34 cellular contexts compared by ENCODE assay signal in the genomic region with DNA sequence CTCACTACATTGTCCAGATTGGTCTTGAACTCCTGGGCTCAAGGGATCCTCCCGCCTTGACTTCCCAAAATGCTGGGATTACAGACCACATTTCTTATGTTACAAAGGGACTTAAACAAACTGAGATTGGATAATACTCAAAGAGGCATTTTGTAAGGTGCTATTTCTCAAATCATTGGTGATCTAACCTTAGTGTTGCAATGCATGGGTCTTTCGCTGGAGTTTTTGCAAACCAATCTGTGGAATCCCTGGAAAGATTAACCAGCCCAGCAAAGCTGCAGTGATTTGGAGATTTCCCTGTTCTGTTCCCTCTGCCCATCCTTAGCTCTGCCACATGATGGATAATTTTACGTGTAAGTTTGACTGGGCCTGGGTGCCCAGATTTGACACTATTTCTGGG. TPM values are rescaled to one million over a fixed set of nuclear protein-coding genes. Genes with fewer than 3 reads are reported as not detected.
"Had no signal": no experiment of that assay in that cellular context is flagged by ENCODE, and none has a peak within 500 bp of the region (broad histone marks: within the 10 kb centered on the region; RNA-seq: fewer than 3 reads in every experiment).

No MANE protein-coding gene starts in this region.

- ATAC-seq: activated CD4-positive, alpha-beta T cell treated with anti-CD3 and anti-CD28 coated beads for 36 hours; activated CD8-positive, alpha-beta memory T cell treated with anti-CD3 and anti-CD28 coated beads, Interleukin-2, amount 10 ng/mL, durations not matched to agents 7 days and 5 days; activated CD8-positive, alpha-beta T cell treated with anti-CD3 and anti-CD28 coated beads, Interleukin-2, amount 10 ng/mL, durations not matched to agents 7 days and 5 days; activated naive CD4-positive, alpha-beta T cell treated with anti-CD3 and anti-CD28 coated beads, Interleukin-2, amount 50 U/mL, for 72 hours; effector memory CD8-positive, alpha-beta T cell; foreskin keratinocyte; gastrocnemius medialis; heart left ventricle had no signal

- H3K36me3 ChIP-seq: brain microvascular endothelial cell, esophagus muscularis mucosa, gastrocnemius medialis, heart left ventricle had no signal

- H3K4me3 Mint-ChIP-seq: activated CD4-positive, alpha-beta memory T cell treated with anti-CD3 and anti-CD28 coated beads for 36 hours; activated CD4-positive, alpha-beta T cell treated with anti-CD3 and anti-CD28 coated beads for 36 hours; activated CD4-positive, alpha-beta T cell treated with anti-CD3 and anti-CD28 coated beads, Interleukin-2, amount 10 ng/mL, durations not matched to agents 24 days and 14 days; activated CD8-positive, alpha-beta memory T cell treated with anti-CD3 and anti-CD28 coated beads, Interleukin-2, amount 10 ng/mL, durations not matched to agents 7 days and 5 days; activated CD8-positive, alpha-beta T cell treated with anti-CD3 and anti-CD28 coated beads, Interleukin-2, amount 10 ng/mL, durations not matched to agents 7 days and 5 days; activated naive CD4-positive, alpha-beta T cell treated with anti-CD3 and anti-CD28 coated beads, Interleukin-2, amount 10 ng/mL, durations not matched to agents 7 days and 5 days; activated naive CD8-positive, alpha-beta T cell treated with anti-CD3 and anti-CD28 coated beads, Interleukin-2, amount 10 ng/mL, durations not matched to agents 7 days and 5 days; activated T-helper 1 cell treated with anti-CD3 and anti-CD28 coated beads, Interleukin-12 subunit alpha, Interleukin-12 subunit beta, Interleukin-2, Interleukin-4 antibody, amounts not matched to agents 30 ng/mL and 10 ng/mL and 1 ng/mL, durations not matched to agents 14 hours and 24 hours and 36 hours; effector memory CD8-positive, alpha-beta T cell had no signal

- DNase-seq: activated CD4-positive, alpha-beta memory T cell treated with anti-CD3 and anti-CD28 coated beads for 36 hours; activated CD4-positive, alpha-beta T cell treated with anti-CD3 and anti-CD28 coated beads for 36 hours; activated CD4-positive, alpha-beta T cell treated with anti-CD3 and anti-CD28 coated beads, Interleukin-2, amount 10 ng/mL, durations not matched to agents 24 days and 14 days; activated CD4-positive, CD25-positive, alpha-beta regulatory T cell; activated CD4-positive, CD25-positive, alpha-beta regulatory T cell treated with anti-CD3 and anti-CD28 coated beads, Interleukin-2, amount 50 U/mL, for 72 hours; activated CD8-positive, alpha-beta memory T cell treated with anti-CD3 and anti-CD28 coated beads, Interleukin-2, amount 10 ng/mL, durations not matched to agents 7 days and 5 days; activated CD8-positive, alpha-beta memory T cell treated with anti-CD3 and anti-CD28 coated beads, Interleukin-2, amount 50 U/mL, for 4 hours; activated CD8-positive, alpha-beta T cell treated with anti-CD3 and anti-CD28 coated beads, Interleukin-2, amount 10 ng/mL, durations not matched to agents 7 days and 5 days; activated effector memory CD4-positive, alpha-beta T cell treated with anti-CD3 and anti-CD28 coated beads, Interleukin-2, amount 50 U/mL, for 16 hours; activated naive CD4-positive, alpha-beta T cell treated with anti-CD3 and anti-CD28 coated beads, Interleukin-2, amount 10 ng/mL, durations not matched to agents 7 days and 5 days; activated naive CD8-positive, alpha-beta T cell treated with anti-CD3 and anti-CD28 coated beads, Interleukin-2, amount 10 ng/mL, durations not matched to agents 7 days and 5 days; activated T-cell treated with anti-CD3 and anti-CD28 coated beads, Interleukin-2, amount 50 U/mL, for 1 hour; activated T-cell treated with anti-CD3 and anti-CD28 coated beads, Interleukin-2, amount 50 U/mL, for 48 hours; amniotic stem cell; anterior cingulate cortex; brain microvascular endothelial cell; caudate nucleus; cortex of kidney; dermis blood vessel endothelial cell; effector CD4-positive, alpha-beta T cell; effector memory CD8-positive, alpha-beta T cell; erythroblast; foreskin keratinocyte; gastrocnemius medialis; glutamatergic neuron; heart left ventricle; T-helper 2 cell had no signal

- H3K36me3 Mint-ChIP-seq: activated CD4-positive, alpha-beta memory T cell treated with anti-CD3 and anti-CD28 coated beads for 36 hours; activated naive CD8-positive, alpha-beta T cell treated with anti-CD3 and anti-CD28 coated beads, Interleukin-2, amount 10 ng/mL, durations not matched to agents 7 days and 5 days had no signal

- FAIRE-seq: astrocyte, bronchial epithelial cell, colon had no signal

- H3K27ac Mint-ChIP-seq: activated CD4-positive, alpha-beta memory T cell treated with anti-CD3 and anti-CD28 coated beads for 36 hours; activated CD4-positive, alpha-beta T cell treated with anti-CD3 and anti-CD28 coated beads for 36 hours; activated CD4-positive, alpha-beta T cell treated with anti-CD3 and anti-CD28 coated beads, Interleukin-2, amount 10 ng/mL, durations not matched to agents 24 days and 14 days; activated CD8-positive, alpha-beta memory T cell treated with anti-CD3 and anti-CD28 coated beads, Interleukin-2, amount 10 ng/mL, durations not matched to agents 7 days and 5 days; activated CD8-positive, alpha-beta T cell treated with anti-CD3 and anti-CD28 coated beads, Interleukin-2, amount 10 ng/mL, durations not matched to agents 7 days and 5 days; activated naive CD4-positive, alpha-beta T cell treated with anti-CD3 and anti-CD28 coated beads, Interleukin-2, amount 10 ng/mL, durations not matched to agents 7 days and 5 days; activated naive CD4-positive, alpha-beta T cell treated with anti-CD3 and anti-CD28 coated beads, Interleukin-2, amount 50 U/mL, for 72 hours; activated naive CD8-positive, alpha-beta T cell treated with anti-CD3 and anti-CD28 coated beads, Interleukin-2, amount 10 ng/mL, durations not matched to agents 7 days and 5 days; activated T-helper 1 cell treated with anti-CD3 and anti-CD28 coated beads, Interleukin-12 subunit alpha, Interleukin-12 subunit beta, Interleukin-2, Interleukin-4 antibody, amounts not matched to agents 30 ng/mL and 10 ng/mL and 1 ng/mL, durations not matched to agents 14 hours and 24 hours and 36 hours; activated T-helper 2 cell treated with anti-CD3 and anti-CD28 coated beads, Interferon-gamma antibody, Interleukin-2, Interleukin-4, amounts not matched to agents 10 μg/mL and 5 μg/mL and 100 μg/mL, durations not matched to agents 14 hours and 24 hours and 36 hours; effector memory CD8-positive, alpha-beta T cell had no signal

- H3K27me3 ChIP-seq: brain microvascular endothelial cell, esophagus muscularis mucosa, foreskin keratinocyte, gastrocnemius medialis, heart left ventricle had no signal

- H3K9me3 Mint-ChIP-seq: activated CD4-positive, alpha-beta T cell treated with anti-CD3 and anti-CD28 coated beads, Interleukin-2, amount 10 ng/mL, durations not matched to agents 24 days and 14 days; activated naive CD4-positive, alpha-beta T cell treated with anti-CD3 and anti-CD28 coated beads, Interleukin-2, amount 50 U/mL, for 72 hours; effector memory CD8-positive, alpha-beta T cell had no signal

- H3K27ac ChIP-seq: brain microvascular endothelial cell, esophagus muscularis mucosa, foreskin keratinocyte, gastrocnemius medialis, heart left ventricle had no signal

- H3K4me1 ChIP-seq: esophagus muscularis mucosa, foreskin keratinocyte, gastrocnemius medialis had no signal

- H3K4me3 ChIP-seq: esophagus muscularis mucosa, gastrocnemius medialis, heart left ventricle had no signal

- H3K9me3 ChIP-seq: gastrocnemius medialis had no signal

RNA-seq across cellular contexts. Expression of a gene that starts 20.4 kb away (rescaled TPM):
- total RNA-seq: activated T-helper 2 cell treated with anti-CD3 and anti-CD28 coated beads, Interferon-gamma antibody, Interleukin-2, Interleukin-4, amounts not matched to agents 10 μg/mL and 5 μg/mL and 100 μg/mL, durations not matched to agents 14 hours and 24 hours and 36 hours had no signal
